ENCODE assay signal across 1 cellular context in the genomic region with DNA sequence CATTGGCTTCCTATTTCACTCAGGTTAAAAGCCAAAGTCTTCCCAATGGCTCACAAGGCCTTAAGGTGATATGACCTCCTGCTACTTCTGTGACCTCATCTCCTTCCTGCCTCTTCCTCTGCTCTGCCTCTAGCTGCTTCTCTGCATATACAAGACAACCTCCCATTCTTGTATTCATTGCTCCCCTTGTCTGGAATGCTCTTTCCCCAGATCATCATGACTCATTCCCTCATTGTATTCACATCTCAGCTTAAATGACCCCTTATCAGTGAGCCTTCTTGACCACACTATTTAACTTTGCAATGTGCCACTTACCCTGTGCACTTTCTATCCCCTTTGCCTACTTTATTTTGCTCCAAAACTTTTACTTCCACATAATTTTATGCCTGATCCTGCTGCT.
A peak's percentile ranks its signal among the peaks of the same experiment; 100 is the strongest.
TF ChIP-seq lines count a peak whose summit lies in the region.

No MANE protein-coding gene starts in this region.

TF ChIP-seq in SK-N-SH treated with all-trans-retinoic acid at 6 μM for 48 hours, 23 proteins besides CTCF, POLR2A, EP300 and RAD21 (continued from another document):
- TF ChIP-seq, protein P1, sequence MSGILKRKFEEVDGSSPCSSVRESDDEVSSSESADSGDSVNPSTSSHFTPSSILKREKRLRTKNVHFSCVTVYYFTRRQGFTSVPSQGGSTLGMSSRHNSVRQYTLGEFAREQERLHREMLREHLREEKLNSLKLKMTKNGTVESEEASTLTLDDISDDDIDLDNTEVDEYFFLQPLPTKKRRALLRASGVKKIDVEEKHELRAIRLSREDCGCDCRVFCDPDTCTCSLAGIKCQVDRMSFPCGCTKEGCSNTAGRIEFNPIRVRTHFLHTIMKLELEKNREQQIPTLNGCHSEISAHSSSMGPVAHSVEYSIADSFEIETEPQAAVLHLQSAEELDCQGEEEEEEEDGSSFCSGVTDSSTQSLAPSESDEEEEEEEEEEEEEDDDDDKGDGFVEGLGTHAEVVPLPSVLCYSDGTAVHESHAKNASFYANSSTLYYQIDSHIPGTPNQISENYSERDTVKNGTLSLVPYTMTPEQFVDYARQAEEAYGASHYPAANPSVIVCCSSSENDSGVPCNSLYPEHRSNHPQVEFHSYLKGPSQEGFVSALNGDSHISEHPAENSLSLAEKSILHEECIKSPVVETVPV (CRISPR knock-in tag; IDR thresholded peaks at IDR 0.05): no peak
- TF ChIP-seq ISL1 (CRISPR knock-in tag; IDR thresholded peaks at IDR 0.05): peak; percentile 76
- TF ChIP-seq POU6F1 (CRISPR knock-in tag; IDR thresholded peaks at IDR 0.05; ENCODE audit: borderline replicate concordance, low read depth): no peak
- no peak for TF ChIP-seq BACH2 (CRISPR knock-in tag; IDR thresholded peaks at IDR 0.05; ENCODE audit: borderline replicate concordance)
- no peak for TF ChIP-seq TCF4 (CRISPR knock-in tag; IDR thresholded peaks at IDR 0.05; ENCODE audit: borderline replicate concordance)
- no peak for TF ChIP-seq CSDC2 (CRISPR knock-in tag; IDR thresholded peaks at IDR 0.05)
